Comparison of ENCODE assay signal across 8 cellular contexts in genomic region chr1:12168451-12169160, GRCh38. TPM values are rescaled to one million over a fixed set of nuclear protein-coding genes. Genes with fewer than 3 reads are reported as not detected.
DNase-seq lines count a peak whose midpoint lies in the region; ATAC-seq and TF ChIP-seq lines count a peak whose summit lies in the region.

No MANE protein-coding gene starts in this region.

- no peak for DNase-seq in T-cell
- no peak for DNase-seq in esophagus squamous epithelium (lab: John Stamatoyannopoulos, UW)
- DNase-seq in osteocyte (ENCODE audit: extremely low spot score, unreplicated experiment), result no peak
- DNase-seq in activated gamma-delta T cell (lab: John Stamatoyannopoulos, UW), result no peak
- no peak for DNase-seq in central memory CD4-positive, alpha-beta T cell
- no peak for DNase-seq in stimulated activated CD4-positive, alpha-beta T cell treated with anti-CD3 and anti-CD28 coated beads, Interleukin-2, amount 100 ng/mL, for 24 hours

- CTCF ChIA-PET in T-cell (lab: Charles Lee), result interaction anchor here (0.5 to 1.6 kb wide), 4 partner anchors 9 to 44 kb away, joined by 3 to 8 read pairs (median 5); no protein-coding TSS in a partner anchor

- POLR2A ChIA-PET in T-cell (lab: Charles Lee), result interaction anchor here (0.7 to 1.3 kb wide), 5 partner anchors 8 to 29 kb away, joined by 3 to 8 read pairs (median 5); no protein-coding TSS in a partner anchor

- H3K36me3 ChIP-seq in BLaER1 treated with 17β-estradiol and CSF1 and Interleukin-3, amounts not matched to agents 10 nM and 100 nM, result peaks cover 0 to 66% (median 0%) of the 10 kb centered on the region in 11 experiments; a peak in 10 of 22 replicates
- H3K36me3 ChIP-seq in esophagus squamous epithelium, result no peaks in the 10 kb centered on the region

- H3K27ac Mint-ChIP-seq in T-cell (peak overlapping the region; percentile 100), osteocyte (ENCODE audit: unreplicated experiment) (no peak overlapping the region)

- peak overlapping the region in 7 of 11 experiments; percentile 78 to 94 (median 91); a peak in 12 of 22 replicates for H3K27ac ChIP-seq in BLaER1 treated with 17β-estradiol and CSF1 and Interleukin-3, amounts not matched to agents 10 nM and 100 nM
- peak overlapping the region; percentile 77 to 93 (median 86) for H3K27ac ChIP-seq in esophagus squamous epithelium

- TF ChIP-seq CTCF in esophagus squamous epithelium (IDR thresholded peaks at IDR 0.05) (no peak), osteocyte (IDR thresholded peaks at IDR 0.05) (no peak)

- WGBS in esophagus squamous epithelium, 2 donors, result 65 to 74% methylated on average over 12 to 13 of the region's 17 CpGs

- H3K4me1 Mint-ChIP-seq in T-cell (peaks cover 64 to 77% (median 70%) of the 10 kb centered on the region in 3 donors), osteocyte (ENCODE audit: unreplicated experiment) (peaks cover 30% of the 10 kb centered on the region)

- intact Hi-C loops in esophagus squamous epithelium (cut with DNase I), result no loop called here

- no peaks in the 10 kb centered on the region for H3K27me3 ChIP-seq in BLaER1 treated with 17β-estradiol and CSF1 and Interleukin-3, amounts not matched to agents 10 nM and 100 nM
- H3K27me3 ChIP-seq in esophagus squamous epithelium, result peaks cover 0 to 51% (median 2%) of the 10 kb centered on the region in 4 donors

- H3K4me1 ChIP-seq in BLaER1 treated with 17β-estradiol and CSF1 and Interleukin-3, amounts not matched to agents 10 nM and 100 nM, result peaks cover 73 to 99% (median 85%) of the 10 kb centered on the region in 10 experiments
- H3K4me1 ChIP-seq in esophagus squamous epithelium, result peaks cover 4 to 87% (median 22%) of the 10 kb centered on the region in 3 donors

- ATAC-seq in T-cell (replicated peaks in 1 of 4), result no peak
- ATAC-seq in HG02973 (IDR thresholded peaks at IDR 0.05; ENCODE audit: unreplicated experiment), result no peak

- peak overlapping the region; percentile 81 to 99 (median 88); a peak in 16 of 22 replicates for H3K9ac ChIP-seq in BLaER1 treated with 17β-estradiol and CSF1 and Interleukin-3, amounts not matched to agents 10 nM and 100 nM

- H3K4me3 Mint-ChIP-seq in T-cell (peak overlapping the region; percentile 97 to 100 (median 100)), osteocyte (ENCODE audit: unreplicated experiment) (peak overlapping the region; percentile 73)

- H3K9me3 ChIP-seq in BLaER1 treated with 17β-estradiol and CSF1 and Interleukin-3, amounts not matched to agents 10 nM and 100 nM (replicated peaks in 1 of 11), result no peaks in the 10 kb centered on the region; a peak in 1 of 22 replicates
- H3K9me3 ChIP-seq in esophagus squamous epithelium, result no peaks in the 10 kb centered on the region

- H3K27me3 Mint-ChIP-seq in T-cell (no peaks in the 10 kb centered on the region), osteocyte (ENCODE audit: unreplicated experiment) (no peaks in the 10 kb centered on the region)

- H3K9me3 Mint-ChIP-seq in T-cell (peaks cover 0 to 4% (median 0%) of the 10 kb centered on the region in 3 donors), osteocyte (ENCODE audit: unreplicated experiment) (no peaks in the 10 kb centered on the region)

- no peak for TF ChIP-seq POLR2A in esophagus squamous epithelium (IDR thresholded peaks at IDR 0.05)

- peak overlapping the region in 8 of 10 experiments; percentile 69 to 100 (median 88); a peak in 16 of 20 replicates for H3K4me3 ChIP-seq in BLaER1 treated with 17β-estradiol and CSF1 and Interleukin-3, amounts not matched to agents 10 nM and 100 nM
- H3K4me3 ChIP-seq in esophagus squamous epithelium, result peak overlapping the region; percentile 52 to 94 (median 80)

- peaks cover 8 to 68% (median 57%) of the 10 kb centered on the region in 11 experiments; a peak in 21 of 22 replicates for H4K20me1 ChIP-seq in BLaER1 treated with 17β-estradiol and CSF1 and Interleukin-3, amounts not matched to agents 10 nM and 100 nM

- H3K4me2 ChIP-seq in BLaER1 treated with 17β-estradiol and CSF1 and Interleukin-3, amounts not matched to agents 10 nM and 100 nM, result peak overlapping the region; percentile 96 to 100 (median 99)

- H3K36me3 Mint-ChIP-seq in T-cell (peaks cover 18% of the 10 kb centered on the region), osteocyte (ENCODE audit: unreplicated experiment) (no peaks in the 10 kb centered on the region)

RNA-seq across cellular contexts. Expression of gene TNFRSF1B, which starts 1.8 kb away (rescaled TPM):
- total RNA-seq in T-cell, result 100 to 1,000 TPM in 2 of 5 donors, 10 to 100 TPM in 3; 55.0 to 130 (median 99.6) TPM
- 10 to 100 TPM in 2 of 4 donors, 1 to 10 TPM in 2; 2.1 to 17.5 (median 10.3) TPM for total RNA-seq in esophagus squamous epithelium
- 3.7 and 7.4 TPM in 2 replicates for total RNA-seq in osteocyte
